Comparison of ENCODE assay signal across 8 cellular contexts in the genomic region with DNA sequence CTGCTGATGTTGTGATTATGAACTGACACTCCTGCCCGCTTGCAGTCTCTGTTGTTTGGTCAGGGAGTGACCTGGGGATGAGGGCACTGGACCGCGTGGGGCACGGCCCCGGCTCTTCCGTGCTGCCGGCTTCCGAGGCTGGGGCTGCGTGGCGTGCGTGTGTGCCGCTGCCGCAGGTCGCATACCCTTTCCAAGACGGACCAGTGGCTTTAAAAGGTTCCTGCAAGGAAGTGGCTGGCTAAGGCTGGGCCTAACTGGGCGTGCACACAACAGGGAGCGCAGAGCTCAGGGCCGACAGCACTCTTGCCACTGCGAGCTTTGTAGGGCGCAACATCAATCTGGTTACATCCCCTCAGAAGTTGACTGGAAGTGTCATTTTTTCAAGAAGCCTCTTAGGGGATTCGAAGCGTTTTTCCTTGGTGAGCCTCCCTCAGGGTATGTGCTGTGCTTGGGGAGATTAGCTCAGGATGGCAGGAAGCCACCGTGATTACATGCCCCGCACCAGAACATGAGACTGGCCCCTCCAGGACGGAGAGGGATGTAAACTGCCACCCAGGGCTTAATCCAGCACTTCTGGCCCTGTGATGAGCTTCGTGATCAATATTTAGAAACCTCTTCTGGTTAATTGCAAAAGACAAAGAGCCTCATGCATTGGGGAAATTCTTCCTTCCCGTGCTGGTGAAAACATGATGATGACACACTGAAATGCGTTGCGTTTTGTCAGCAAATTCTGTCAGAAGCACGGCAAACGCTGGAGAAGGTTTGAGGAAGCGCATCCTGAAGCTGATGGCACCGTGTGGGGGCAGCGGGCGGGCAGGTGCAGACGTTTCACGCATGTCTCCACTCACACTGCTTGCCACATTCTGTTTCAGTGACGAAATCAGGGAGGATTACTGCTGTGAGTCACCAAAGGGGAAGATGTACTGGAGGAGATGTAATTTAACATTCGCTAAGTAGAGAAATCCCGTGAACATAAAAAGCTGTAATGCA. TPM values are rescaled to one million over a fixed set of nuclear protein-coding genes. Genes with fewer than 3 reads are reported as not detected.
DNase-seq lines count a peak whose midpoint lies in the region; ATAC-seq and TF ChIP-seq lines count a peak whose summit lies in the region.
"Had no signal": no experiment of that assay in that cellular context is flagged by ENCODE, and none has a peak within 500 bp of the region (broad histone marks: within the 10 kb centered on the region; RNA-seq: fewer than 3 reads in every experiment).

No MANE protein-coding gene starts in this region.

- H3K4me2 ChIP-seq in hepatocyte, result no peak overlapping the region

- peak overlapping the region; percentile 62 for H3K27ac Mint-ChIP-seq in activated naive CD8-positive, alpha-beta T cell treated with anti-CD3 and anti-CD28 coated beads, Interleukin-2, amount 50 U/mL, for 24 hours
- H3K27ac Mint-ChIP-seq: activated naive CD8-positive, alpha-beta T cell had no signal

- DNase-seq in MV-4-11 (lab: John Stamatoyannopoulos, UW), result peak; percentile 100
- no peak for DNase-seq in activated naive CD8-positive, alpha-beta T cell treated with anti-CD3 and anti-CD28 coated beads, Interleukin-2, amount 50 U/mL, for 24 hours
- peak; percentile 52 for DNase-seq in hepatocyte (ENCODE audit: low spot score)
- no peak for DNase-seq in stimulated activated naive CD8-positive, alpha-beta T cell treated with anti-CD3 and anti-CD28 coated beads, Interleukin-15, Interleukin-2, amounts not matched to agents 100 U/mL and 50 U/mL, for 24 hours
- DNase-seq in NCI-H1105 (lab: John Stamatoyannopoulos, UW), result no peak

- H3K9me3 ChIP-seq in hepatocyte (ENCODE audit: low read depth), result no peaks in the 10 kb centered on the region

- H3K27me3 Mint-ChIP-seq in activated naive CD8-positive, alpha-beta T cell treated with anti-CD3 and anti-CD28 coated beads, Interleukin-2, amount 50 U/mL, for 24 hours, result no peaks in the 10 kb centered on the region
- H3K27me3 Mint-ChIP-seq: activated naive CD8-positive, alpha-beta T cell had no signal

- no peak for TF ChIP-seq CTCF in hepatocyte (IDR thresholded peaks at IDR 0.05; ENCODE audit: poor library complexity)

- no peaks in the 10 kb centered on the region for H3K27me3 ChIP-seq in hepatocyte

- H3K36me3 Mint-ChIP-seq in activated naive CD8-positive, alpha-beta T cell treated with anti-CD3 and anti-CD28 coated beads, Interleukin-2, amount 50 U/mL, for 24 hours (ENCODE audit: low read depth), result peaks cover 30% of the 10 kb centered on the region

- H2AFZ ChIP-seq in hepatocyte, result no peak overlapping the region

- peaks cover 50% of the 10 kb centered on the region for H4K20me1 ChIP-seq in hepatocyte (ENCODE audit: insufficient read depth, poor library complexity, severe bottlenecking)

- H3K4me1 ChIP-seq in hepatocyte (ENCODE audit: insufficient read depth), result no peaks in the 10 kb centered on the region

- peak overlapping the region; percentile 53 for H3K27ac ChIP-seq in hepatocyte

- no peak for ATAC-seq in activated naive CD8-positive, alpha-beta T cell treated with anti-CD3 and anti-CD28 coated beads, Interleukin-2, amount 50 U/mL, for 24 hours
- ATAC-seq in stimulated activated naive CD8-positive, alpha-beta T cell treated with anti-CD3 and anti-CD28 coated beads, Interleukin-15, Interleukin-2, amounts not matched to agents 100 U/mL and 50 U/mL, for 24 hours, result peak; percentile 50
- ATAC-seq in HG03139 (IDR thresholded peaks at IDR 0.05; ENCODE audit: unreplicated experiment) (no peak), GM18907 (IDR thresholded peaks at IDR 0.05; ENCODE audit: unreplicated experiment) (no peak)

- peaks cover 30% of the 10 kb centered on the region for H3K4me1 Mint-ChIP-seq in activated naive CD8-positive, alpha-beta T cell treated with anti-CD3 and anti-CD28 coated beads, Interleukin-2, amount 50 U/mL, for 24 hours

- H3K4me3 ChIP-seq in hepatocyte, result no peak overlapping the region

- H3K9me2 ChIP-seq in hepatocyte (replicated peaks; ENCODE audit: insufficient read depth), result no peaks in the 10 kb centered on the region

- H3K9me3 Mint-ChIP-seq in activated naive CD8-positive, alpha-beta T cell treated with anti-CD3 and anti-CD28 coated beads, Interleukin-2, amount 50 U/mL, for 24 hours, result no peaks in the 10 kb centered on the region

- H3K79me2 ChIP-seq in hepatocyte, result peaks cover 94% of the 10 kb centered on the region

- H3K4me3 Mint-ChIP-seq in activated naive CD8-positive, alpha-beta T cell treated with anti-CD3 and anti-CD28 coated beads, Interleukin-2, amount 50 U/mL, for 24 hours, result no peak overlapping the region
- H3K4me3 Mint-ChIP-seq: activated naive CD8-positive, alpha-beta T cell had no signal

- whole genome bisulfite sequencing in hepatocyte (ENCODE audit: low lambda C conversion rate, missing lambda C conversion rate), result 88% methylated on average over 40 of the region's 40 CpGs

- no peaks in the 10 kb centered on the region for H3K36me3 ChIP-seq in hepatocyte (replicated peaks; ENCODE audit: insufficient read depth, low read depth)

RNA-seq across cellular contexts. Expression of a gene that starts 11.1 kb away (rescaled TPM):
- total RNA-seq in hepatocyte, result 63.8 and 66.6 TPM in 2 replicates
- polyA plus RNA-seq in hepatocyte, result 69.6 and 73.2 TPM in 2 replicates

RNA-seq across cellular contexts. Expression of a gene that starts 46.2 kb away (rescaled TPM):
- 5.3 and 11.0 TPM in 2 replicates for total RNA-seq in hepatocyte
- 10.6 and 12.3 TPM in 2 replicates for polyA plus RNA-seq in hepatocyte

RNA-seq across cellular contexts. Expression of a gene that starts 51.8 kb away (rescaled TPM):
- total RNA-seq in hepatocyte, result 129 and 169 TPM in 2 replicates
- 147 and 179 TPM in 2 replicates for polyA plus RNA-seq in hepatocyte

Comparison
In these comparisons a context has a peak if more than half of its experiments do, and no peak if none do; other contexts are left out.
1. DNase-seq: peak in MV-4-11 (single experiment) and hepatocyte (single experiment); none in activated naive CD8-positive, alpha-beta T cell treated with anti-CD3 and anti-CD28 coated beads, Interleukin-2, amount 50 U/mL, for 24 hours (single experiment), stimulated activated naive CD8-positive, alpha-beta T cell treated with anti-CD3 and anti-CD28 coated beads, Interleukin-15, Interleukin-2, amounts not matched to agents 100 U/mL and 50 U/mL, for 24 hours (single experiment) and NCI-H1105 (single experiment).